ENCODE assay signal across 10 cellular contexts in genomic region chr19:48881741-48882657, GRCh38. TPM values are rescaled to one million over a fixed set of nuclear protein-coding genes. Genes with fewer than 3 reads are reported as not detected.
DNase-seq lines count a peak whose midpoint lies in the region; ATAC-seq and TF ChIP-seq lines count a peak whose summit lies in the region.
"Had no signal": no experiment of that assay in that cellular context is flagged by ENCODE, and none has a peak within 500 bp of the region (broad histone marks: within the 10 kb centered on the region; RNA-seq: fewer than 3 reads in every experiment).

No MANE protein-coding gene starts in this region.

- no peak overlapping the region for H3K4me3 Mint-ChIP-seq in stimulated activated naive B cell treated with anti-CD40 and anti-IgM and Interleukin-4, amounts not matched to agents 10 μg/mL and 1 μg/mL and 100 μg/mL, for 72 hours

- DNase-seq in activated T-cell treated with anti-CD3 and anti-CD28 coated beads, Interleukin-2, amount 50 U/mL, for 1 hour = peak; percentile 41
- DNase-seq in activated T-cell treated with anti-CD3 and anti-CD28 coated beads for 4 hours (no peak), OCI-M1 (lab: John Stamatoyannopoulos, UW) (peak; percentile 58), epithelial cell of prostate (ENCODE audit: low read depth, low spot score) (no peak), uterus (no peak)
- DNase-seq in stimulated activated naive B cell treated with anti-CD40 and anti-IgM and Interleukin-4, amounts not matched to agents 10 μg/mL and 1 μg/mL and 100 μg/mL, for 72 hours = no peak

- intact Hi-C loops in uterus (cut with DNase I; ENCODE audit: low total_unique reads) = no loop called here

- no peaks in the 10 kb centered on the region for H3K9me3 ChIP-seq in uterus

- H3K27ac ChIP-seq in epithelial cell of prostate (peak overlapping the region; percentile 62), uterus (peak overlapping the region in 1 of 2 donors; percentile 23)

- no peak overlapping the region for H3K4me3 ChIP-seq in uterus

- no peaks in the 10 kb centered on the region for H3K27me3 Mint-ChIP-seq in stimulated activated naive B cell treated with anti-CD40 and anti-IgM and Interleukin-4, amounts not matched to agents 10 μg/mL and 1 μg/mL and 100 μg/mL, for 72 hours

- no peaks in the 10 kb centered on the region for H3K4me1 ChIP-seq in uterus

- no peak overlapping the region for H3K27ac Mint-ChIP-seq in stimulated activated naive B cell treated with anti-CD40 and anti-IgM and Interleukin-4, amounts not matched to agents 10 μg/mL and 1 μg/mL and 100 μg/mL, for 72 hours

- no peak for TF ChIP-seq CTCF in uterus (IDR thresholded peaks at IDR 0.05)

- peak; percentile 49 to 69 for ATAC-seq in stimulated activated naive B cell treated with anti-CD40 and anti-IgM and Interleukin-4, amounts not matched to agents 10 μg/mL and 1 μg/mL and 100 μg/mL, for 72 hours (replicated peaks)
- ATAC-seq in HG03139 (IDR thresholded peaks at IDR 0.05; ENCODE audit: unreplicated experiment) = no peak
- ATAC-seq in HG02623 (IDR thresholded peaks at IDR 0.05; ENCODE audit: unreplicated experiment) = no peak

- H3K36me3 Mint-ChIP-seq in stimulated activated naive B cell treated with anti-CD40 and anti-IgM and Interleukin-4, amounts not matched to agents 10 μg/mL and 1 μg/mL and 100 μg/mL, for 72 hours = peaks cover 11 to 20% of the 10 kb centered on the region in 2 donors

- TF ChIP-seq POLR2A in uterus (IDR thresholded peaks at IDR 0.05) = no peak

- H3K9me3 Mint-ChIP-seq in stimulated activated naive B cell treated with anti-CD40 and anti-IgM and Interleukin-4, amounts not matched to agents 10 μg/mL and 1 μg/mL and 100 μg/mL, for 72 hours = no peaks in the 10 kb centered on the region

- no peaks in the 10 kb centered on the region for H3K27me3 ChIP-seq in uterus

- peaks cover 10 to 19% of the 10 kb centered on the region in 2 donors for H3K4me1 Mint-ChIP-seq in stimulated activated naive B cell treated with anti-CD40 and anti-IgM and Interleukin-4, amounts not matched to agents 10 μg/mL and 1 μg/mL and 100 μg/mL, for 72 hours

- no peaks in the 10 kb centered on the region for H3K36me3 ChIP-seq in uterus

RNA-seq across cellular contexts. Expression of gene PPP1R15A, which starts 9.8 kb away (rescaled TPM):
- total RNA-seq in uterus = 10 to 100 TPM; 28.6 to 53.0 (median 30.9) TPM

RNA-seq across cellular contexts. Expression of gene PLEKHA4, which starts 13.6 kb away (rescaled TPM):
- total RNA-seq in uterus = 10 to 100 TPM in 2 of 4 donors, 1 to 10 TPM in 2; 1.3 to 60.4 (median 10.4) TPM

RNA-seq across cellular contexts. Expression of gene TULP2, which starts 16.5 kb away (rescaled TPM):
- under 1 TPM in 2 of 4 donors, not detected in 2; 0.14 to 0.70 TPM for total RNA-seq in uterus
- total RNA-seq: epithelial cell of proximal tubule, skeletal muscle tissue had no signal

RNA-seq across cellular contexts. Expression of gene NUCB1, which starts 18.1 kb away (rescaled TPM):
- 100 to 1,000 TPM in 3 of 4 donors, 10 to 100 TPM in 1; 98.5 to 211 (median 173) TPM for total RNA-seq in uterus

RNA-seq across cellular contexts. Expression of gene HSD17B14, which starts 45.7 kb away (rescaled TPM):
- 10 to 100 TPM in 1 of 4 donors, 1 to 10 TPM in 3; 5.6 to 31.9 (median 8.7) TPM for total RNA-seq in uterus

Comparison
In these comparisons a context has a peak if more than half of its experiments do, and no peak if none do; other contexts are left out.
1. DNase-seq: peak in activated T-cell treated with anti-CD3 and anti-CD28 coated beads, Interleukin-2, amount 50 U/mL, for 1 hour (single experiment) and OCI-M1 (single experiment); none in activated T-cell treated with anti-CD3 and anti-CD28 coated beads for 4 hours (single experiment), epithelial cell of prostate (single experiment), stimulated activated naive B cell treated with anti-CD40 and anti-IgM and Interleukin-4, amounts not matched to agents 10 μg/mL and 1 μg/mL and 100 μg/mL, for 72 hours (single experiment) and uterus (0 of 2).
2. ATAC-seq: peak in stimulated activated naive B cell treated with anti-CD40 and anti-IgM and Interleukin-4, amounts not matched to agents 10 μg/mL and 1 μg/mL and 100 μg/mL, for 72 hours (2 of 2); none in HG03139 (single experiment) and HG02623 (single experiment).